In genomic region chr7:103632005-103632639, GRCh38 we compare ENCODE assay signal across 1 cellular context.
TF ChIP-seq lines count a peak whose summit lies in the region.

No MANE protein-coding gene starts in this region.

TF ChIP-seq in GM23338, 12 proteins besides CTCF, POLR2A, EP300 and RAD21 (continued from another document):
- no peak for TF ChIP-seq ZNF462 (CRISPR knock-in tag; IDR thresholded peaks at IDR 0.05)
- no peak for TF ChIP-seq JUNB (IDR thresholded peaks at IDR 0.05; ENCODE audit: unreplicated experiment)
- TF ChIP-seq ZNF331 (CRISPR knock-in tag; IDR thresholded peaks at IDR 0.05; ENCODE audit: low read depth): no peak
- TF ChIP-seq REST (IDR thresholded peaks at IDR 0.05; ENCODE audit: unreplicated experiment): no peak
- no peak for TF ChIP-seq NANOG (IDR thresholded peaks at IDR 0.05; ENCODE audit: borderline replicate concordance)
- no peak for TF ChIP-seq EZH2 (IDR thresholded peaks at IDR 0.05; ENCODE audit: low read depth, unreplicated experiment)
- TF ChIP-seq ZNF114 (CRISPR knock-in tag; IDR thresholded peaks at IDR 0.05): no peak
- TF ChIP-seq POLR2AphosphoS5 (IDR thresholded peaks at IDR 0.05; ENCODE audit: low read depth): no peak
- no peak for TF ChIP-seq ETS1 (IDR thresholded peaks at IDR 0.05)
- no peak for TF ChIP-seq CREB1 (CRISPR knock-in tag; IDR thresholded peaks at IDR 0.05; ENCODE audit: low read depth)
- no peak for TF ChIP-seq EZH2phosphoT487 (IDR thresholded peaks at IDR 0.05; ENCODE audit: unreplicated experiment)
TF ChIP-seq in GM23338: peak in this region for 0.
